11 cellular contexts compared by ENCODE assay signal in genomic region chr15:73142802-73143762, GRCh38.
DNase-seq lines count a peak whose midpoint lies in the region; ATAC-seq and TF ChIP-seq lines count a peak whose summit lies in the region.
"Had no signal": no experiment of that assay in that cellular context is flagged by ENCODE, and none has a peak within 500 bp of the region (broad histone marks: within the 10 kb centered on the region; RNA-seq: fewer than 3 reads in every experiment).

No MANE protein-coding gene starts in this region.

- H4K91ac ChIP-seq in neuronal stem cell (ENCODE audit: low read depth, low read length, poor library complexity) = no peak overlapping the region

- H3K4me1 ChIP-seq in OCI-LY3 (ENCODE audit: low read length) (peaks cover 36% of the 10 kb centered on the region), neuronal stem cell (ENCODE audit: control insufficient read depth in 2 of 2, insufficient read depth in 1 of 2, low read depth in 1 of 2, low read length in 2 of 2) (no peaks in the 10 kb centered on the region)

- no peaks in the 10 kb centered on the region for H3K27me3 ChIP-seq in OCI-LY3 (ENCODE audit: low read depth, low read length)
- no peaks in the 10 kb centered on the region for H3K27me3 ChIP-seq in WERI-Rb-1 (ENCODE audit: insufficient read depth, low read depth, severe bottlenecking)
- H3K27me3 ChIP-seq in neuronal stem cell (ENCODE audit: control insufficient read depth in 3 of 3, insufficient read depth in 3 of 3, low read depth in 1 of 3, low read length in 3 of 3) = no peaks in the 10 kb centered on the region

- no peak overlapping the region for H2BK15ac ChIP-seq in neuronal stem cell (ENCODE audit: low read length)

- H3K18ac ChIP-seq in neuronal stem cell (ENCODE audit: low read length) = no peak overlapping the region

- H3K4me2 ChIP-seq in OCI-LY3 (ENCODE audit: low read length) (peak overlapping the region; percentile 72), neuronal stem cell (ENCODE audit: insufficient read depth, low read length, poor library complexity, severe bottlenecking) (no peak overlapping the region)

- H3K4me3 ChIP-seq in OCI-LY3 (ENCODE audit: low read length) = peak overlapping the region; percentile 61
- no peak overlapping the region for H3K4me3 ChIP-seq in WERI-Rb-1 (ENCODE audit: low read depth, low read length)
- no peak overlapping the region for H3K4me3 ChIP-seq in neuronal stem cell (ENCODE audit: low read length in 2 of 2)

- no CpG with 5 or more reads among the region's 12 CpGs for WGBS in neuronal stem cell (ENCODE audit: extremely low coverage in 2 of 2, insufficient read length in 2 of 2, insufficient replicate concordance in 1 of 2), 2 donors

- TF ChIP-seq CTCF in OCI-LY3 (IDR thresholded peaks at IDR 0.05; ENCODE audit: low read depth, low read length) (no peak), WERI-Rb-1 (IDR thresholded peaks at IDR 0.05; ENCODE audit: low read depth, low read length) (no peak)

- H2BK120ac ChIP-seq in neuronal stem cell (ENCODE audit: low read depth, low read length) = no peak overlapping the region

- H2BK12ac ChIP-seq in neuronal stem cell (ENCODE audit: low read length) = no peak overlapping the region

- no peak overlapping the region for H3K23ac ChIP-seq in neuronal stem cell (ENCODE audit: low read depth, low read length, poor library complexity)

- H3K27ac ChIP-seq in OCI-LY3 (ENCODE audit: low read length) (peak overlapping the region; percentile 93), WERI-Rb-1 (no peak overlapping the region), neuronal stem cell (replicated peaks; ENCODE audit: low read length) (no peak overlapping the region)

- peaks cover 2% of the 10 kb centered on the region for H3K79me1 ChIP-seq in neuronal stem cell (ENCODE audit: low read depth, low read length)

- H2AFZ ChIP-seq in OCI-LY3 (ENCODE audit: low read depth, low read length) = peak overlapping the region; percentile 94
- no peak overlapping the region for H2AFZ ChIP-seq in neuronal stem cell (ENCODE audit: low read length)

- no peaks in the 10 kb centered on the region for H3K9me3 ChIP-seq in OCI-LY3 (ENCODE audit: insufficient read depth, low read length)
- no peaks in the 10 kb centered on the region for H3K9me3 ChIP-seq in WERI-Rb-1 (ENCODE audit: severe bottlenecking)
- no peaks in the 10 kb centered on the region for H3K9me3 ChIP-seq in neuronal stem cell (replicated peaks in 1 of 2; ENCODE audit: control insufficient read depth in 2 of 2, insufficient read depth in 1 of 2, low read depth in 1 of 2, low read length in 2 of 2)

- H4K20me1 ChIP-seq in OCI-LY3 (ENCODE audit: insufficient read depth, low read length) = no peaks in the 10 kb centered on the region

- no peaks in the 10 kb centered on the region for H3K79me2 ChIP-seq in OCI-LY3 (ENCODE audit: low read length)

- H2AK5ac ChIP-seq in neuronal stem cell (ENCODE audit: low read depth, low read length) = no peak overlapping the region

- no peak overlapping the region for H2BK5ac ChIP-seq in neuronal stem cell (ENCODE audit: low read length)

- H3K4ac ChIP-seq in neuronal stem cell (ENCODE audit: low read length) = no peak overlapping the region

- ATAC-seq in GM18517 (IDR thresholded peaks at IDR 0.05; ENCODE audit: unreplicated experiment) (peak; percentile 85), GM21515 (IDR thresholded peaks at IDR 0.05; ENCODE audit: unreplicated experiment) (peak; percentile 58), left colon (peak; percentile 46), HG02852 (IDR thresholded peaks at IDR 0.05; ENCODE audit: unreplicated experiment) (no peak), SK-N-SH treated with all-trans-retinoic acid at 6 μM for 48 hours (no peak)

- H3K36me3 ChIP-seq in OCI-LY3 (replicated peaks; ENCODE audit: low read depth, low read length) (no peaks in the 10 kb centered on the region), WERI-Rb-1 (peaks cover 18% of the 10 kb centered on the region), neuronal stem cell (replicated peaks in 1 of 2; ENCODE audit: control insufficient read depth in 2 of 2, insufficient read depth in 2 of 2, low read length in 2 of 2) (peaks cover 3 to 62% of the 10 kb centered on the region in 2 donors)

- H3K9ac ChIP-seq in OCI-LY3 (ENCODE audit: low read length) = peak overlapping the region; percentile 60
- no peak overlapping the region for H3K9ac ChIP-seq in neuronal stem cell (ENCODE audit: low read depth, low read length, poor library complexity)

- no peak overlapping the region for H4K8ac ChIP-seq in neuronal stem cell (ENCODE audit: low read depth, low read length)

- intact Hi-C loops in left colon (cut with DNase I, micrococcal nuclease) = no loop called here

- H3K14ac ChIP-seq in neuronal stem cell (ENCODE audit: low read length) = no peak overlapping the region

- no peak for DNase-seq in left colon
- no peak for DNase-seq in WERI-Rb-1
- no peak for DNase-seq in neuronal stem cell (ENCODE audit: low spot score)
- DNase-seq: endodermal cell; NCI-H1048; stimulated activated naive CD4-positive, alpha-beta T cell treated with Interleukin-2 at 50 U/mL for 16 hours had no signal

TF ChIP-seq in SK-N-SH treated with all-trans-retinoic acid at 6 μM for 48 hours, 23 proteins besides CTCF, POLR2A, EP300 and RAD21:
- TF ChIP-seq TSHZ2 (CRISPR knock-in tag; IDR thresholded peaks at IDR 0.05) (no peak), OSR1 (CRISPR knock-in tag; IDR thresholded peaks at IDR 0.05) (no peak)

Comparison
In these comparisons a context has a peak if more than half of its experiments do, and no peak if none do; other contexts are left out.
1. ATAC-seq: peak in GM18517 (single experiment), GM21515 (single experiment) and left colon (single experiment); none in HG02852 (single experiment) and SK-N-SH treated with all-trans-retinoic acid at 6 μM for 48 hours (single experiment).